In genomic region chr18:40365526-40365925, GRCh38 we compare ENCODE assay signal across 23 cellular contexts.
"Had no signal": no experiment of that assay in that cellular context is flagged by ENCODE, and none has a peak within 500 bp of the region (broad histone marks: within the 10 kb centered on the region; RNA-seq: fewer than 3 reads in every experiment).

No MANE protein-coding gene starts in this region.

- H3K9me3 ChIP-seq: ascending aorta, breast epithelium, esophagus muscularis mucosa, prostate gland, right atrium auricular region, suprapubic skin, transverse colon, uterus had no signal

- H2AFZ ChIP-seq: hepatocyte, neural progenitor cell had no signal

- H3K4me1 ChIP-seq: ascending aorta, breast epithelium, esophagus muscularis mucosa, neural progenitor cell, prostate gland, right atrium auricular region, suprapubic skin, transverse colon, uterus had no signal

- H3K36me3 ChIP-seq: ascending aorta, breast epithelium, esophagus muscularis mucosa, neural progenitor cell, prostate gland, right atrium auricular region, suprapubic skin, transverse colon, uterus had no signal

- H3K27me3 ChIP-seq: ascending aorta, breast epithelium, esophagus muscularis mucosa, hepatocyte, neural progenitor cell, right atrium auricular region, suprapubic skin, transverse colon, uterus had no signal

- H3K27ac ChIP-seq: ascending aorta, breast epithelium, esophagus muscularis mucosa, hepatocyte, neural progenitor cell, prostate gland, right atrium auricular region, skin epidermis, suprapubic skin, transverse colon, uterus had no signal

- H3K4me2 ChIP-seq: hepatocyte, neural progenitor cell had no signal

- H3K4me3 ChIP-seq: ascending aorta, breast epithelium, esophagus muscularis mucosa, hepatocyte, neural progenitor cell, prostate gland, right atrium auricular region, skin epidermis, suprapubic skin, transverse colon, uterus had no signal

- H3K79me2 ChIP-seq: hepatocyte had no signal

- FAIRE-seq: islet of Langerhans had no signal

- H3K9ac ChIP-seq: neural progenitor cell had no signal

- DNase-seq: activated CD4-positive, alpha-beta T cell treated with anti-CD3 and anti-CD28 coated beads, Interleukin-2, amount 10 ng/mL, durations not matched to agents 24 days and 14 days; activated CD8-positive, alpha-beta T cell treated with anti-CD3 and anti-CD28 coated beads for 36 hours; activated naive CD4-positive, alpha-beta T cell treated with anti-CD3 and anti-CD28 coated beads for 36 hours; activated T-cell treated with anti-CD3 and anti-CD28 coated beads, Interleukin-2, amount 50 U/mL, for 24 hours; cortex of kidney; left cardiac atrium; mesendoderm; naive thymus-derived CD4-positive, alpha-beta T cell; stimulated activated CD4-positive, alpha-beta T cell treated with anti-CD3 and anti-CD28 coated beads, Interleukin-15, amount 100 ng/mL, for 24 hours; stimulated activated CD4-positive, alpha-beta T cell treated with anti-CD3 and anti-CD28 coated beads, Interleukin-4, amount 100 ng/mL, for 1 hour; stimulated activated naive CD8-positive, alpha-beta T cell treated with anti-CD3 and anti-CD28 coated beads, Interleukin-15, amount 100 ng/mL, for 72 hours; transverse colon; uterus had no signal
